21 cellular contexts compared by ENCODE assay signal in genomic region chr3:146739203-146739671, GRCh38.
DNase-seq lines count a peak whose midpoint lies in the region; ATAC-seq and TF ChIP-seq lines count a peak whose summit lies in the region.
"Had no signal": no experiment of that assay in that cellular context is flagged by ENCODE, and none has a peak within 500 bp of the region (broad histone marks: within the 10 kb centered on the region; RNA-seq: fewer than 3 reads in every experiment).

No MANE protein-coding gene starts in this region.

- H3K27ac ChIP-seq in H9 (ENCODE audit: insufficient read length, low read depth, low read length) = no peak overlapping the region
- H3K27ac ChIP-seq: testis, VCaP had no signal

- H3K27me3 ChIP-seq in H9 (ENCODE audit: insufficient read depth, low read length) = no peaks in the 10 kb centered on the region
- no peaks in the 10 kb centered on the region for H3K27me3 ChIP-seq in HAP-1 (ENCODE audit: low read depth)
- H3K27me3 ChIP-seq: testis had no signal

- H2BK5ac ChIP-seq in H9 (ENCODE audit: insufficient read length, low read length) = no peak overlapping the region

- no peak overlapping the region for H3K4me3 Mint-ChIP-seq in H9
- H3K4me3 Mint-ChIP-seq: activated CD4-positive, alpha-beta T cell treated with anti-CD3 and anti-CD28 coated beads, Interleukin-2, amount 10 ng/mL, durations not matched to agents 7 days and 5 days; activated naive CD8-positive, alpha-beta T cell treated with anti-CD3 and anti-CD28 coated beads, Interleukin-2, amount 10 ng/mL, durations not matched to agents 7 days and 5 days; activated T-helper 17 cell treated with anti-CD3 and anti-CD28 coated beads, Interleukin-2, amount 50 U/mL, for 72 hours; CD14-positive monocyte; natural killer cell treated with Interleukin-12 subunit alpha and Interleukin-12 subunit beta and Interleukin-15 and Interleukin-18, amount 100 ng/mL, for 72 hours had no signal

- H3K4me1 ChIP-seq in H9 (ENCODE audit: insufficient read depth, low read length) (no peaks in the 10 kb centered on the region), HAP-1 (no peaks in the 10 kb centered on the region)
- H3K4me1 ChIP-seq: testis had no signal

- no peak overlapping the region for H2BK20ac ChIP-seq in H9 (ENCODE audit: low read depth, low read length, poor library complexity, severe bottlenecking)

- no peak overlapping the region for H4K91ac ChIP-seq in H9 (ENCODE audit: insufficient read length, low read depth, low read length)

- H3K79me2 ChIP-seq in H9 (ENCODE audit: insufficient read depth, low read length) = no peaks in the 10 kb centered on the region

- no peak overlapping the region for H4K5ac ChIP-seq in H9 (ENCODE audit: insufficient read length, low read depth, low read length)

- H3K36me3 ChIP-seq in HAP-1 (replicated peaks) = no peaks in the 10 kb centered on the region

- H3K9me3 ChIP-seq in H9 (ENCODE audit: control insufficient read depth, low read depth, low read length) (no peaks in the 10 kb centered on the region), HAP-1 (no peaks in the 10 kb centered on the region)
- H3K9me3 ChIP-seq: testis had no signal

- H4K20me1 ChIP-seq in H9 (ENCODE audit: control insufficient read depth, insufficient read depth, insufficient read length) = no peaks in the 10 kb centered on the region

- H3K56ac ChIP-seq in H9 (ENCODE audit: insufficient read length, low read depth, low read length) = no peak overlapping the region

- no peak overlapping the region for H2BK12ac ChIP-seq in H9 (ENCODE audit: insufficient read length, low read depth, low read length)

- no peak overlapping the region for H3K4me3 ChIP-seq in HAP-1
- H3K4me3 ChIP-seq: testis had no signal

- H3K36me3 Mint-ChIP-seq in H9 (ENCODE audit: insufficient read depth in 1 of 3, low read depth in 3 of 3) = peaks cover 0 to 5% (median 0%) of the 10 kb centered on the region in 3 experiments; a peak in 3 of 7 replicates
- H3K36me3 Mint-ChIP-seq: activated naive CD8-positive, alpha-beta T cell treated with anti-CD3 and anti-CD28 coated beads, Interleukin-2, amount 10 ng/mL, durations not matched to agents 7 days and 5 days; CD14-positive monocyte had no signal

- DNase-seq in H9 = no peak
- peak; percentile 5 for DNase-seq in NCI-H2107 (lab: John Stamatoyannopoulos, UW)
- DNase-seq in myocyte (ENCODE audit: low read depth) = peak; percentile 6
- no peak for DNase-seq in mesenteric fat pad (ENCODE audit: low spot score)
- no peak for DNase-seq in HAP-1 (ENCODE audit: low spot score in 2 of 2)
- no peak for DNase-seq in RKO (ENCODE audit: low spot score)
- DNase-seq: activated CD4-positive, alpha-beta T cell treated with anti-CD3 and anti-CD28 coated beads, Interleukin-2, amount 10 ng/mL, durations not matched to agents 7 days and 5 days; activated naive CD8-positive, alpha-beta T cell treated with anti-CD3 and anti-CD28 coated beads, Interleukin-2, amount 10 ng/mL, durations not matched to agents 7 days and 5 days; Karpas-422; left colon; NCI-H1105; NCI-H2081; NCI-H526; SIG-M5; testis had no signal

- H3K27me3 Mint-ChIP-seq in H9 (ENCODE audit: low read depth) = no peaks in the 10 kb centered on the region
- H3K27me3 Mint-ChIP-seq: activated CD4-positive, alpha-beta T cell treated with anti-CD3 and anti-CD28 coated beads, Interleukin-2, amount 10 ng/mL, durations not matched to agents 7 days and 5 days; activated naive CD8-positive, alpha-beta T cell treated with anti-CD3 and anti-CD28 coated beads, Interleukin-2, amount 10 ng/mL, durations not matched to agents 7 days and 5 days; activated T-helper 17 cell treated with anti-CD3 and anti-CD28 coated beads, Interleukin-2, amount 50 U/mL, for 72 hours; effector memory CD8-positive, alpha-beta T cell; natural killer cell treated with Interleukin-12 subunit alpha and Interleukin-12 subunit beta and Interleukin-15 and Interleukin-18, amount 100 ng/mL, for 72 hours had no signal

- H3K27ac Mint-ChIP-seq in H9 = peak overlapping the region in 2 of 3 experiments; percentile 8 to 27; a peak in 2 of 7 replicates
- H3K27ac Mint-ChIP-seq: activated CD4-positive, alpha-beta T cell treated with anti-CD3 and anti-CD28 coated beads, Interleukin-2, amount 10 ng/mL, durations not matched to agents 7 days and 5 days; activated naive CD8-positive, alpha-beta T cell treated with anti-CD3 and anti-CD28 coated beads, Interleukin-2, amount 10 ng/mL, durations not matched to agents 7 days and 5 days; activated T-helper 17 cell treated with anti-CD3 and anti-CD28 coated beads, Interleukin-2, amount 50 U/mL, for 72 hours; CD14-positive monocyte; effector memory CD8-positive, alpha-beta T cell; natural killer cell treated with Interleukin-12 subunit alpha and Interleukin-12 subunit beta and Interleukin-15 and Interleukin-18, amount 100 ng/mL, for 72 hours had no signal

- H2BK15ac ChIP-seq in H9 (ENCODE audit: low read depth, low read length) = no peak overlapping the region

- no peak overlapping the region for H3K14ac ChIP-seq in H9 (ENCODE audit: insufficient read depth, low read length)

- no peak overlapping the region for H3K23ac ChIP-seq in H9 (ENCODE audit: insufficient read length, low read depth, low read length)

- peaks cover 0 to 3% of the 10 kb centered on the region in 2 experiments; a peak in 2 of 5 replicates for H3K9me3 Mint-ChIP-seq in H9

- H3K79me1 ChIP-seq in H9 (ENCODE audit: insufficient read depth, low read depth, low read length, poor library complexity, severe bottlenecking) = no peaks in the 10 kb centered on the region

- no peak overlapping the region for H2AK5ac ChIP-seq in H9 (ENCODE audit: insufficient read length, low read length)

- H3T11ph ChIP-seq in H9 (ENCODE audit: low read length) = no peak overlapping the region

- H3K18ac ChIP-seq in H9 (ENCODE audit: insufficient read length, low read depth, low read length) = no peak overlapping the region

- no peak overlapping the region for H2AFZ ChIP-seq in H9 (ENCODE audit: low read length)

- H3K4me1 Mint-ChIP-seq in H9 = peaks cover 2% of the 10 kb centered on the region in 2 experiments; a peak in 2 of 4 replicates
- H3K4me1 Mint-ChIP-seq: activated CD4-positive, alpha-beta T cell treated with anti-CD3 and anti-CD28 coated beads, Interleukin-2, amount 10 ng/mL, durations not matched to agents 7 days and 5 days; activated naive CD8-positive, alpha-beta T cell treated with anti-CD3 and anti-CD28 coated beads, Interleukin-2, amount 10 ng/mL, durations not matched to agents 7 days and 5 days; activated T-helper 17 cell treated with anti-CD3 and anti-CD28 coated beads, Interleukin-2, amount 50 U/mL, for 72 hours; CD14-positive monocyte had no signal

- no peak overlapping the region for H3K9ac ChIP-seq in H9 (ENCODE audit: extremely low read depth, insufficient read length, low read length)

- H3K4me2 ChIP-seq in H9 (ENCODE audit: insufficient read depth, insufficient read length, low read length) = no peak overlapping the region

- TF ChIP-seq CTCF in H9 (conservative IDR thresholded peaks at IDR 0.05) = no peak

- H3K4ac ChIP-seq in H9 (ENCODE audit: low read depth, low read length) = no peak overlapping the region

- H2BK120ac ChIP-seq in H9 (ENCODE audit: low read depth, low read length, poor library complexity, severe bottlenecking) = no peak overlapping the region

- no CpG with 5 or more reads among the region's 6 CpGs for WGBS in H9 (ENCODE audit: extremely low coverage, insufficient read length, low lambda C conversion rate)

- no peaks in the 10 kb centered on the region for H3K23me2 ChIP-seq in H9 (ENCODE audit: insufficient read length, low read depth, low read length, poor library complexity, severe bottlenecking)

- no peak overlapping the region for H4K8ac ChIP-seq in H9 (replicated peaks; ENCODE audit: insufficient read length, low read depth, low read length)

- in situ Hi-C loops in HAP-1 (cut with MboI; ENCODE audit: low sequenced_read_pairs) = no loop called here

- peak; percentile 77 for ATAC-seq in GM18867 (IDR thresholded peaks at IDR 0.05; ENCODE audit: unreplicated experiment)
- ATAC-seq: activated T-helper 17 cell treated with anti-CD3 and anti-CD28 coated beads, Interleukin-2, amount 50 U/mL, for 72 hours; effector memory CD8-positive, alpha-beta T cell; left colon; natural killer cell treated with Interleukin-12 subunit alpha and Interleukin-12 subunit beta and Interleukin-15 and Interleukin-18, amount 100 ng/mL, for 72 hours had no signal

Comparison
In these comparisons a context has a peak if more than half of its experiments do, and no peak if none do; other contexts are left out.
1. DNase-seq: peak in NCI-H2107 (single experiment) and myocyte (single experiment); none in H9 (single experiment), mesenteric fat pad (single experiment), HAP-1 (0 of 2) and RKO (single experiment).